Comparison of ENCODE assay signal across 13 cellular contexts in genomic region chr6:24689964-24690363, GRCh38. TPM values are rescaled to one million over a fixed set of nuclear protein-coding genes. Genes with fewer than 3 reads are reported as not detected.
"Had no signal": no experiment of that assay in that cellular context is flagged by ENCODE, and none has a peak within 500 bp of the region (broad histone marks: within the 10 kb centered on the region; RNA-seq: fewer than 3 reads in every experiment).

No MANE protein-coding gene starts in this region.

- H3K4me1 ChIP-seq: esophagus muscularis mucosa, lower lobe of right lung, parathyroid adenoma, vagina had no signal

- ATAC-seq: lower lobe of right lung; stimulated activated effector memory CD8-positive, alpha-beta T cell treated with anti-CD3 and anti-CD28 coated beads, Interleukin-12 subunit alpha, Interleukin-12 subunit beta, amount 100 ng/mL, for 72 hours; T-helper 17 cell had no signal

- H3K36me3 ChIP-seq: vagina had no signal

- H3K79me2 ChIP-seq: parathyroid adenoma had no signal

- H3K27ac ChIP-seq: esophagus muscularis mucosa, lower lobe of right lung, parathyroid adenoma, tibial nerve, vagina had no signal

- H3K27me3 ChIP-seq: esophagus muscularis mucosa, tibial nerve, vagina had no signal

- FAIRE-seq: small intestine had no signal

- H3K9ac ChIP-seq: parathyroid adenoma had no signal

- DNase-seq: activated naive CD4-positive, alpha-beta T cell treated with anti-CD3 and anti-CD28 coated beads, Interleukin-2, amount 50 U/mL, for 16 hours; cerebellar nuclear complex; hippocampal formation; lower lobe of right lung; naive B cell; small intestine; T-helper 17 cell had no signal

- H3K9me3 ChIP-seq: esophagus muscularis mucosa, lower lobe of right lung, tibial nerve, vagina had no signal

- H3K4me3 ChIP-seq: esophagus muscularis mucosa, lower lobe of right lung, tibial nerve, vagina had no signal

- H2AFZ ChIP-seq: parathyroid adenoma had no signal

RNA-seq across cellular contexts. Expression of gene KIAA0319, which starts 44.0 kb away (rescaled TPM):
- total RNA-seq: renal cortical epithelial cell had no signal
